ENCODE assay signal across 2 cellular contexts in the genomic region with DNA sequence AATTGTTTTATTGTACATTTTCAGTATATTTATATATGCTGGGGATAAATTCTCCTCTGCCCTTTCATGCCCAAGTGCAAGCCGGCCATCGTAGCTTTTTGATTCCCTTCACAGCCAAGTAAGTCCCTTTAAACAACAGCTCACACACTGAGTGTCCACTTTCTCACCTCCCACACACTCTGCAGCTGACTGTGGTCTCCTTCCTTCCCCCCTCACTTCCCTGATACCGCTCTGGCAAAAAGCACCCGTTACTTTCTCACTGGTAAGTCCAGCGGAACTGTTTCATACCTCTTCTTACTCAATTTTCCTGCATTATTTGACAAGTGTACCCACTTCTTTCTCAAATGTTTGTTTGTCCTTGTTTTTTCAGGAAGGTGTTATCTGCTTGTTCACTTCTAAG.
TF ChIP-seq lines count a peak whose summit lies in the region.

No MANE protein-coding gene starts in this region.

TF ChIP-seq in SK-N-SH, 30 proteins besides CTCF, POLR2A, EP300 and RAD21 (continued from another document):
- TF ChIP-seq, protein P1, sequence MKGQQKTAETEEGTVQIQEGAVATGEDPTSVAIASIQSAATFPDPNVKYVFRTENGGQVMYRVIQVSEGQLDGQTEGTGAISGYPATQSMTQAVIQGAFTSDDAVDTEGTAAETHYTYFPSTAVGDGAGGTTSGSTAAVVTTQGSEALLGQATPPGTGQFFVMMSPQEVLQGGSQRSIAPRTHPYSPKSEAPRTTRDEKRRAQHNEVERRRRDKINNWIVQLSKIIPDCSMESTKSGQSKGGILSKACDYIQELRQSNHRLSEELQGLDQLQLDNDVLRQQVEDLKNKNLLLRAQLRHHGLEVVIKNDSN (IDR thresholded peaks at IDR 0.05; ENCODE audit: borderline replicate concordance, low read depth), result no peak
- no peak for TF ChIP-seq TAF1 (IDR thresholded peaks at IDR 0.05; ENCODE audit: borderline replicate concordance, low read depth, low read length)
- TF ChIP-seq MEF2A (IDR thresholded peaks at IDR 0.05; ENCODE audit: borderline replicate concordance, low read depth), result no peak

TF ChIP-seq in SK-N-SH treated with all-trans-retinoic acid at 6 μM for 48 hours, 23 proteins besides CTCF, POLR2A, EP300 and RAD21 (continued from another document):
- no peak for TF ChIP-seq BACH2 (CRISPR knock-in tag; IDR thresholded peaks at IDR 0.05; ENCODE audit: borderline replicate concordance)
- TF ChIP-seq, protein P2, sequence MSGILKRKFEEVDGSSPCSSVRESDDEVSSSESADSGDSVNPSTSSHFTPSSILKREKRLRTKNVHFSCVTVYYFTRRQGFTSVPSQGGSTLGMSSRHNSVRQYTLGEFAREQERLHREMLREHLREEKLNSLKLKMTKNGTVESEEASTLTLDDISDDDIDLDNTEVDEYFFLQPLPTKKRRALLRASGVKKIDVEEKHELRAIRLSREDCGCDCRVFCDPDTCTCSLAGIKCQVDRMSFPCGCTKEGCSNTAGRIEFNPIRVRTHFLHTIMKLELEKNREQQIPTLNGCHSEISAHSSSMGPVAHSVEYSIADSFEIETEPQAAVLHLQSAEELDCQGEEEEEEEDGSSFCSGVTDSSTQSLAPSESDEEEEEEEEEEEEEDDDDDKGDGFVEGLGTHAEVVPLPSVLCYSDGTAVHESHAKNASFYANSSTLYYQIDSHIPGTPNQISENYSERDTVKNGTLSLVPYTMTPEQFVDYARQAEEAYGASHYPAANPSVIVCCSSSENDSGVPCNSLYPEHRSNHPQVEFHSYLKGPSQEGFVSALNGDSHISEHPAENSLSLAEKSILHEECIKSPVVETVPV (CRISPR knock-in tag; IDR thresholded peaks at IDR 0.05), result no peak
- no peak for TF ChIP-seq TCF4 (CRISPR knock-in tag; IDR thresholded peaks at IDR 0.05; ENCODE audit: borderline replicate concordance)
- TF ChIP-seq ZC3H10 (CRISPR knock-in tag; IDR thresholded peaks at IDR 0.05), result no peak
- TF ChIP-seq, protein P3, sequence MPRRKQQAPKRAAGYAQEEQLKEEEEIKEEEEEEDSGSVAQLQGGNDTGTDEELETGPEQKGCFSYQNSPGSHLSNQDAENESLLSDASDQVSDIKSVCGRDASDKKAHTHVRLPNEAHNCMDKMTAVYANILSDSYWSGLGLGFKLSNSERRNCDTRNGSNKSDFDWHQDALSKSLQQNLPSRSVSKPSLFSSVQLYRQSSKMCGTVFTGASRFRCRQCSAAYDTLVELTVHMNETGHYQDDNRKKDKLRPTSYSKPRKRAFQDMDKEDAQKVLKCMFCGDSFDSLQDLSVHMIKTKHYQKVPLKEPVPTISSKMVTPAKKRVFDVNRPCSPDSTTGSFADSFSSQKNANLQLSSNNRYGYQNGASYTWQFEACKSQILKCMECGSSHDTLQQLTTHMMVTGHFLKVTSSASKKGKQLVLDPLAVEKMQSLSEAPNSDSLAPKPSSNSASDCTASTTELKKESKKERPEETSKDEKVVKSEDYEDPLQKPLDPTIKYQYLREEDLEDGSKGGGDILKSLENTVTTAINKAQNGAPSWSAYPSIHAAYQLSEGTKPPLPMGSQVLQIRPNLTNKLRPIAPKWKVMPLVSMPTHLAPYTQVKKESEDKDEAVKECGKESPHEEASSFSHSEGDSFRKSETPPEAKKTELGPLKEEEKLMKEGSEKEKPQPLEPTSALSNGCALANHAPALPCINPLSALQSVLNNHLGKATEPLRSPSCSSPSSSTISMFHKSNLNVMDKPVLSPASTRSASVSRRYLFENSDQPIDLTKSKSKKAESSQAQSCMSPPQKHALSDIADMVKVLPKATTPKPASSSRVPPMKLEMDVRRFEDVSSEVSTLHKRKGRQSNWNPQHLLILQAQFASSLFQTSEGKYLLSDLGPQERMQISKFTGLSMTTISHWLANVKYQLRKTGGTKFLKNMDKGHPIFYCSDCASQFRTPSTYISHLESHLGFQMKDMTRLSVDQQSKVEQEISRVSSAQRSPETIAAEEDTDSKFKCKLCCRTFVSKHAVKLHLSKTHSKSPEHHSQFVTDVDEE (CRISPR knock-in tag; IDR thresholded peaks at IDR 0.05), result no peak
- TF ChIP-seq ZNF565 (CRISPR knock-in tag; conservative IDR thresholded peaks at IDR 0.05; ENCODE audit: low read depth), result no peak
- no peak for TF ChIP-seq ARNTL (CRISPR knock-in tag; IDR thresholded peaks at IDR 0.05; ENCODE audit: borderline replicate concordance, low read depth)
- no peak for TF ChIP-seq ZNF70 (CRISPR knock-in tag; IDR thresholded peaks at IDR 0.05)
- no peak for TF ChIP-seq SNAI2 (CRISPR knock-in tag; IDR thresholded peaks at IDR 0.05)
- TF ChIP-seq ZFP30 (CRISPR knock-in tag; IDR thresholded peaks at IDR 0.05), result no peak
- TF ChIP-seq, protein P4, sequence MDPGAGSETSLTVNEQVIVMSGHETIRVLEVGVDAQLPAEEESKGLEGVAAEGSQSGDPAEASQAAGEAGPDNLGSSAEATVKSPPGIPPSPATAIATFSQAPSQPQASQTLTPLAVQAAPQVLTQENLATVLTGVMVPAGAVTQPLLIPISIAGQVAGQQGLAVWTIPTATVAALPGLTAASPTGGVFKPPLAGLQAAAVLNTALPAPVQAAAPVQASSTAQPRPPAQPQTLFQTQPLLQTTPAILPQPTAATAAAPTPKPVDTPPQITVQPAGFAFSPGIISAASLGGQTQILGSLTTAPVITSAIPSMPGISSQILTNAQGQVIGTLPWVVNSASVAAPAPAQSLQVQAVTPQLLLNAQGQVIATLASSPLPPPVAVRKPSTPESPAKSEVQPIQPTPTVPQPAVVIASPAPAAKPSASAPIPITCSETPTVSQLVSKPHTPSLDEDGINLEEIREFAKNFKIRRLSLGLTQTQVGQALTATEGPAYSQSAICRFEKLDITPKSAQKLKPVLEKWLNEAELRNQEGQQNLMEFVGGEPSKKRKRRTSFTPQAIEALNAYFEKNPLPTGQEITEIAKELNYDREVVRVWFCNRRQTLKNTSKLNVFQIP (CRISPR knock-in tag; IDR thresholded peaks at IDR 0.05; ENCODE audit: borderline replicate concordance, low read depth), result no peak
- TF ChIP-seq OSR1 (CRISPR knock-in tag; IDR thresholded peaks at IDR 0.05), result no peak
TF ChIP-seq in SK-N-SH treated with all-trans-retinoic acid at 6 μM for 48 hours: peak in this region for 0.
